Comparison of ENCODE assay signal across 14 cellular contexts in genomic region chr1:6627031-6627430, GRCh38. TPM values are rescaled to one million over a fixed set of nuclear protein-coding genes. Genes with fewer than 3 reads are reported as not detected.
DNase-seq lines count a peak whose midpoint lies in the region; ATAC-seq and TF ChIP-seq lines count a peak whose summit lies in the region.
"Had no signal": no experiment of that assay in that cellular context is flagged by ENCODE, and none has a peak within 500 bp of the region (broad histone marks: within the 10 kb centered on the region; RNA-seq: fewer than 3 reads in every experiment).

No MANE protein-coding gene starts in this region.

- no peaks in the 10 kb centered on the region for H3K9me3 Mint-ChIP-seq in stimulated activated naive CD8-positive, alpha-beta T cell treated with anti-CD3 and anti-CD28 coated beads, Interleukin-15, Interleukin-2, amounts not matched to agents 100 ng/mL and 50 ng/mL, for 24 hours
- H3K9me3 Mint-ChIP-seq in activated B cell treated with CpG ODN at 0.5 μM for 24 hours: no peaks in the 10 kb centered on the region
- no peaks in the 10 kb centered on the region for H3K9me3 Mint-ChIP-seq in memory B cell

- intact Hi-C loops in activated B cell treated with CpG ODN at 0.5 μM for 24 hours (cut with micrococcal nuclease): loop anchor here (5.0 kb wide), 1 partner anchor 135 kb away; the partner anchor contains the start of gene PLEKHG5

- ATAC-seq in stimulated activated naive CD8-positive, alpha-beta T cell treated with anti-CD3 and anti-CD28 coated beads, Interleukin-15, Interleukin-2, amounts not matched to agents 100 U/mL and 50 U/mL, for 24 hours: no peak
- ATAC-seq in activated B cell treated with CpG ODN at 0.5 μM for 24 hours (ENCODE audit: low read depth) (peak; percentile 16), memory B cell (ENCODE audit: low read depth) (peak; percentile 30), HG03442 (IDR thresholded peaks at IDR 0.05; ENCODE audit: unreplicated experiment) (no peak)
- ATAC-seq: gastrocnemius medialis had no signal

- H3K27ac Mint-ChIP-seq in stimulated activated naive CD8-positive, alpha-beta T cell treated with anti-CD3 and anti-CD28 coated beads, Interleukin-15, Interleukin-2, amounts not matched to agents 100 ng/mL and 50 ng/mL, for 24 hours: no peak overlapping the region
- H3K27ac Mint-ChIP-seq in activated B cell treated with CpG ODN at 0.5 μM for 24 hours: peak overlapping the region; percentile 65
- H3K27ac Mint-ChIP-seq in memory B cell: peak overlapping the region; percentile 68

- H3K27ac ChIP-seq in caudate nucleus (ENCODE audit: low read depth, low read length): no peak overlapping the region
- H3K27ac ChIP-seq: prostate gland, testis had no signal

- peaks cover 34% of the 10 kb centered on the region for H3K36me3 Mint-ChIP-seq in stimulated activated naive CD8-positive, alpha-beta T cell treated with anti-CD3 and anti-CD28 coated beads, Interleukin-15, Interleukin-2, amounts not matched to agents 100 ng/mL and 50 ng/mL, for 24 hours (ENCODE audit: low read depth)
- H3K36me3 Mint-ChIP-seq in activated B cell treated with CpG ODN at 0.5 μM for 24 hours (ENCODE audit: low read depth) (peaks cover 32% of the 10 kb centered on the region), memory B cell (peaks cover 8% of the 10 kb centered on the region)

- H3K27me3 Mint-ChIP-seq in stimulated activated naive CD8-positive, alpha-beta T cell treated with anti-CD3 and anti-CD28 coated beads, Interleukin-15, Interleukin-2, amounts not matched to agents 100 ng/mL and 50 ng/mL, for 24 hours: no peaks in the 10 kb centered on the region
- no peaks in the 10 kb centered on the region for H3K27me3 Mint-ChIP-seq in activated B cell treated with CpG ODN at 0.5 μM for 24 hours
- H3K27me3 Mint-ChIP-seq in memory B cell: no peaks in the 10 kb centered on the region

- TF ChIP-seq CTCF in activated B cell treated with CpG ODN at 0.5 μM for 24 hours (IDR thresholded peaks at IDR 0.05): no peak

- peaks cover 37% of the 10 kb centered on the region for H3K4me1 Mint-ChIP-seq in stimulated activated naive CD8-positive, alpha-beta T cell treated with anti-CD3 and anti-CD28 coated beads, Interleukin-15, Interleukin-2, amounts not matched to agents 100 ng/mL and 50 ng/mL, for 24 hours (ENCODE audit: low read depth)
- H3K4me1 Mint-ChIP-seq in activated B cell treated with CpG ODN at 0.5 μM for 24 hours: peaks cover 32% of the 10 kb centered on the region
- peaks cover 25% of the 10 kb centered on the region for H3K4me1 Mint-ChIP-seq in memory B cell

- POLR2A ChIA-PET in activated B cell treated with CpG ODN at 0.5 μM for 24 hours (lab: Charles Lee): interaction anchor here (0.8 kb wide), 1 partner anchor 24 kb away, joined by 3 read pairs; the partner anchor contains the start of gene KLHL21

- CTCF ChIA-PET in activated B cell treated with CpG ODN at 0.5 μM for 24 hours (lab: Charles Lee): no interaction called here

- H3K4me3 Mint-ChIP-seq in stimulated activated naive CD8-positive, alpha-beta T cell treated with anti-CD3 and anti-CD28 coated beads, Interleukin-15, Interleukin-2, amounts not matched to agents 100 ng/mL and 50 ng/mL, for 24 hours: peak overlapping the region; percentile 94
- peak overlapping the region; percentile 86 for H3K4me3 Mint-ChIP-seq in activated B cell treated with CpG ODN at 0.5 μM for 24 hours
- H3K4me3 Mint-ChIP-seq in memory B cell: peak overlapping the region; percentile 59

- DNase-seq in stimulated activated naive CD8-positive, alpha-beta T cell treated with anti-CD3 and anti-CD28 coated beads, Interleukin-15, Interleukin-2, amounts not matched to agents 100 U/mL and 50 U/mL, for 24 hours: no peak
- no peak for DNase-seq in activated B cell treated with CpG ODN at 0.5 μM for 24 hours
- no peak for DNase-seq in memory B cell (ENCODE audit: low spot score in 2 of 2)
- no peak for DNase-seq in GM03348 (ENCODE audit: low spot score)
- DNase-seq in caudate nucleus (lab: John Stamatoyannopoulos, UW): no peak
- no peak for DNase-seq in SK-N-DZ (ENCODE audit: low spot score)
- DNase-seq: cerebellar nuclear complex; gastrocnemius medialis; NCI-H2029; stimulated activated CD4-positive, alpha-beta T cell treated with anti-CD3 and anti-CD28 coated beads, Interleukin-12 subunit alpha, Interleukin-12 subunit beta, amount 100 ng/mL, for 4 hours; testis had no signal

RNA-seq across cellular contexts. Expression of gene THAP3, which starts 2.4 kb away (rescaled TPM):
- total RNA-seq in activated B cell treated with CpG ODN at 0.5 μM for 24 hours: 16.2 and 21.3 TPM in 2 replicates
- 30.8 and 36.8 TPM in 2 replicates for polyA plus RNA-seq in SK-N-DZ (2014; cell fraction: cytosol; rRNA removed)
- polyA plus RNA-seq in SK-N-DZ (2014; cell fraction: nucleus; rRNA removed): 23.5 and 46.2 TPM in 2 replicates

RNA-seq across cellular contexts. Expression of gene PHF13, which starts 13.5 kb away (rescaled TPM):
- total RNA-seq in activated B cell treated with CpG ODN at 0.5 μM for 24 hours: 5.4 and 6.1 TPM in 2 replicates
- 15.1 and 16.2 TPM in 2 replicates for polyA plus RNA-seq in SK-N-DZ (2014; cell fraction: cytosol; rRNA removed)
- polyA plus RNA-seq in SK-N-DZ (2014; cell fraction: nucleus; rRNA removed): 9.7 and 12.2 TPM in 2 replicates

RNA-seq across cellular contexts. Expression of gene KLHL21, which starts 24.4 kb away (rescaled TPM):
- total RNA-seq in activated B cell treated with CpG ODN at 0.5 μM for 24 hours: 14.6 and 15.9 TPM in 2 replicates
- 20.7 and 21.6 TPM in 2 replicates for polyA plus RNA-seq in SK-N-DZ (2014; cell fraction: cytosol; rRNA removed)
- polyA plus RNA-seq in SK-N-DZ (2014; cell fraction: nucleus; rRNA removed): 17.5 and 18.7 TPM in 2 replicates

RNA-seq across cellular contexts. Expression of gene ZBTB48, which starts 47.2 kb away (rescaled TPM):
- total RNA-seq in activated B cell treated with CpG ODN at 0.5 μM for 24 hours: 53.2 and 53.8 TPM in 2 replicates
- polyA plus RNA-seq in SK-N-DZ (2014; cell fraction: cytosol; rRNA removed): 15.2 and 15.9 TPM in 2 replicates
- 47.5 and 55.6 TPM in 2 replicates for polyA plus RNA-seq in SK-N-DZ (2014; cell fraction: nucleus; rRNA removed)

Comparison
In these comparisons a context has a peak if more than half of its experiments do, and no peak if none do; other contexts are left out.
1. ATAC-seq: peak in activated B cell treated with CpG ODN at 0.5 μM for 24 hours (single experiment) and memory B cell (single experiment); none in stimulated activated naive CD8-positive, alpha-beta T cell treated with anti-CD3 and anti-CD28 coated beads, Interleukin-15, Interleukin-2, amounts not matched to agents 100 U/mL and 50 U/mL, for 24 hours (single experiment) and HG03442 (single experiment).
2. Peak in every context shown above with its lines, with median percentiles within 50 percentile points of each other: H3K4me3 Mint-ChIP-seq.